ENCODE assay signal across 1 cellular context in genomic region chr5:125700380-125700856, GRCh38.
TF ChIP-seq lines count a peak whose summit lies in the region.

No MANE protein-coding gene starts in this region.

TF ChIP-seq in HEK293, 187 proteins besides CTCF, POLR2A, EP300 and RAD21 (continued from another document):
- no peak for TF ChIP-seq PRDM10 (tag by site-specific recombination; IDR thresholded peaks at IDR 0.05)
- no peak for TF ChIP-seq ZNF501 (tag by site-specific recombination; IDR thresholded peaks at IDR 0.05)
- no peak for TF ChIP-seq ZNF48 (tag by site-specific recombination; IDR thresholded peaks at IDR 0.05)
- no peak for TF ChIP-seq SP2 (tag by site-specific recombination; IDR thresholded peaks at IDR 0.05)
- no peak for TF ChIP-seq HOXC10 (CRISPR knock-in tag; IDR thresholded peaks at IDR 0.05)
- no peak for TF ChIP-seq RBAK (tag by site-specific recombination; IDR thresholded peaks at IDR 0.05)
- 0 out of 2 replicates have a peak, but pooled peaks have one; percentile 24 for TF ChIP-seq ZNF843 (tag by site-specific recombination; IDR thresholded peaks at IDR 0.05)
- no peak for TF ChIP-seq KLF9 (tag by site-specific recombination; IDR thresholded peaks at IDR 0.05; ENCODE audit: low read depth)
- TF ChIP-seq ZNF600 (tag by site-specific recombination; IDR thresholded peaks at IDR 0.05) = no peak
- no peak for TF ChIP-seq ZNF785 (tag by site-specific recombination; IDR thresholded peaks at IDR 0.05)
- TF ChIP-seq ZNF510 (tag by site-specific recombination; IDR thresholded peaks at IDR 0.05; ENCODE audit: insufficient replicate concordance) = no peak
- no peak for TF ChIP-seq PRDM2 (tag by site-specific recombination; IDR thresholded peaks at IDR 0.05; ENCODE audit: borderline replicate concordance)
- TF ChIP-seq ZNF548 (tag by site-specific recombination; IDR thresholded peaks at IDR 0.05) = no peak
- no peak for TF ChIP-seq ZIC2 (tag by site-specific recombination; IDR thresholded peaks at IDR 0.05)
- no peak for TF ChIP-seq ZNF658 (tag by site-specific recombination; IDR thresholded peaks at IDR 0.05)
- no peak for TF ChIP-seq ZNF416 (tag by site-specific recombination; IDR thresholded peaks at IDR 0.05)
- TF ChIP-seq ZNF645 (tag by site-specific recombination; IDR thresholded peaks at IDR 0.05) = no peak
- TF ChIP-seq ZBTB26 (tag by site-specific recombination; optimal IDR thresholded peaks at IDR 0.05) = no peak
- no peak for TF ChIP-seq GLI4 (tag by site-specific recombination; IDR thresholded peaks at IDR 0.05)
- no peak for TF ChIP-seq YY2 (tag by site-specific recombination; IDR thresholded peaks at IDR 0.05)
- no peak for TF ChIP-seq ZNF423 (tag by site-specific recombination; IDR thresholded peaks at IDR 0.05)
- TF ChIP-seq PRDM6 (tag by site-specific recombination; IDR thresholded peaks at IDR 0.05) = peak; percentile 81
